In genomic region chr16:67169642-67170167, GRCh38 we compare ENCODE assay signal across 8 cellular contexts. TPM values are rescaled to one million over a fixed set of nuclear protein-coding genes. Genes with fewer than 3 reads are reported as not detected.
DNase-seq lines count a peak whose midpoint lies in the region; ATAC-seq and TF ChIP-seq lines count a peak whose summit lies in the region.

No MANE protein-coding gene starts in this region.

- 6 to 8% methylated on average over 24 of the region's 24 CpGs for WGBS in tibial nerve, 2 donors

- BruUV-seq in PC-9 (replicated peaks; lab: Mats Ljungman, UMichigan), result TSS peak; percentile 82

- H3K27ac Mint-ChIP-seq in activated CD4-positive, alpha-beta T cell treated with anti-CD3 and anti-CD28 coated beads, Interleukin-2, amount 10 ng/mL, durations not matched to agents 24 days and 14 days, result peak overlapping the region; percentile 90
- H3K27ac Mint-ChIP-seq in chondrocyte (ENCODE audit: unreplicated experiment), result peak overlapping the region; percentile 93

- peak overlapping the region; percentile 98 for H3K4me2 ChIP-seq in PC-9

- CTCF ChIA-PET in PC-9 (lab: Charles Lee), result interaction anchor here (0.6 to 1.2 kb wide), 5 partner anchors 9 to 353 kb away, joined by 3 to 7 read pairs (median 4); partner anchors contain the start of gene HSD11B2

- H2AFZ ChIP-seq in PC-9, result peak overlapping the region; percentile 72

- TF ChIP-seq CTCF in PC-9 (conservative IDR thresholded peaks at IDR 0.05) (peak; percentile 74), chondrocyte (IDR thresholded peaks at IDR 0.05) (peak; percentile 83), lower lobe of right lung (IDR thresholded peaks at IDR 0.05) (peak; percentile 63), tibial nerve (IDR thresholded peaks at IDR 0.05) (peak in 4 of 5 experiments; percentile 23 to 44 (median 34))

- H3K27me3 Mint-ChIP-seq in activated CD4-positive, alpha-beta T cell treated with anti-CD3 and anti-CD28 coated beads, Interleukin-2, amount 10 ng/mL, durations not matched to agents 24 days and 14 days, result peaks cover 13% of the 10 kb centered on the region
- peaks cover 5% of the 10 kb centered on the region for H3K27me3 Mint-ChIP-seq in chondrocyte (ENCODE audit: low read depth)

- peak overlapping the region; percentile 86 for H3K4me3 Mint-ChIP-seq in activated CD4-positive, alpha-beta T cell treated with anti-CD3 and anti-CD28 coated beads, Interleukin-2, amount 10 ng/mL, durations not matched to agents 24 days and 14 days
- peak overlapping the region; percentile 78 for H3K4me3 Mint-ChIP-seq in chondrocyte (ENCODE audit: unreplicated experiment)

- DNase-seq in activated CD4-positive, alpha-beta T cell treated with anti-CD3 and anti-CD28 coated beads, Interleukin-2, amount 10 ng/mL, durations not matched to agents 24 days and 14 days, result peak; percentile 86
- no peak for DNase-seq in activated CD4-positive, alpha-beta T cell treated with anti-CD3 and anti-CD28 coated beads, Interleukin-2, amount 50 U/mL, for 1 hour
- no peak for DNase-seq in PC-9
- no peak for DNase-seq in chondrocyte (ENCODE audit: low spot score)
- no peak for DNase-seq in lower lobe of right lung
- peak in 1 of 2 donors; percentile 20 for DNase-seq in tibial nerve (ENCODE audit: low spot score in 2 of 2)
- DNase-seq in stimulated activated CD4-positive, alpha-beta T cell treated with anti-CD3 and anti-CD28 coated beads, Interleukin-1b, Interleukin-23, amount 100 ng/mL, for 48 hours, result no peak

- H3K36me3 ChIP-seq in PC-9 (ENCODE audit: low read depth), result no peaks in the 10 kb centered on the region
- H3K36me3 ChIP-seq in lower lobe of right lung, result peaks cover 7% of the 10 kb centered on the region
- no peaks in the 10 kb centered on the region for H3K36me3 ChIP-seq in tibial nerve

- peaks cover 61% of the 10 kb centered on the region for H3K4me1 Mint-ChIP-seq in activated CD4-positive, alpha-beta T cell treated with anti-CD3 and anti-CD28 coated beads, Interleukin-2, amount 10 ng/mL, durations not matched to agents 24 days and 14 days
- H3K4me1 Mint-ChIP-seq in chondrocyte (ENCODE audit: low read depth), result peaks cover 42% of the 10 kb centered on the region

- peaks cover 53% of the 10 kb centered on the region for H3F3A ChIP-seq in PC-9 (ENCODE audit: insufficient read depth, low read depth)

- H3K79me2 ChIP-seq in PC-9 (ENCODE audit: low read depth), result peaks cover 15% of the 10 kb centered on the region; the same call in 1 of the 2 replicates

- ATAC-seq in lower lobe of right lung (no peak), GM21737 (IDR thresholded peaks at IDR 0.05; ENCODE audit: unreplicated experiment) (no peak)

- H3K36me3 Mint-ChIP-seq in activated CD4-positive, alpha-beta T cell treated with anti-CD3 and anti-CD28 coated beads, Interleukin-2, amount 10 ng/mL, durations not matched to agents 24 days and 14 days (ENCODE audit: low read depth), result peaks cover 23% of the 10 kb centered on the region
- H3K36me3 Mint-ChIP-seq in chondrocyte (ENCODE audit: low read depth), result no peaks in the 10 kb centered on the region

- H3K4me1 ChIP-seq in PC-9 (replicated peaks; ENCODE audit: insufficient read depth), result peaks cover 35% of the 10 kb centered on the region
- peaks cover 64% of the 10 kb centered on the region for H3K4me1 ChIP-seq in lower lobe of right lung
- peaks cover 0 to 65% (median 43%) of the 10 kb centered on the region in 4 donors for H3K4me1 ChIP-seq in tibial nerve

- H3K27ac ChIP-seq in PC-9 (peak overlapping the region; percentile 76), lower lobe of right lung (peak overlapping the region; percentile 91), tibial nerve (peak overlapping the region; percentile 83 to 94 (median 88))

- intact Hi-C loops in activated CD4-positive, alpha-beta T cell treated with anti-CD3 and anti-CD28 coated beads, Interleukin-2, amount 10 ng/mL, durations not matched to agents 24 days and 14 days (cut with micrococcal nuclease), result loop anchor here (1.0 kb wide), 2 partner anchors 8 to 14 kb away; partner anchors contain the start of gene MATCAP1
- intact Hi-C loops in PC-9 (cut with micrococcal nuclease; ENCODE audit: unreplicated experiment) (loop anchor here (5.0 kb wide), 2 partner anchors 78 to 152 kb away; partner anchors contain the start of genes FHOD1 and SLC9A5), lower lobe of right lung (cut with DNase I) (no loop called here)

- POLR2A ChIA-PET in PC-9 (lab: Charles Lee; ENCODE audit: unreplicated experiment), result interaction anchor here (0.5 to 1.4 kb wide), 4 partner anchors 9 to 1538 kb away, joined by 4 to 12 read pairs (median 8); no protein-coding TSS in a partner anchor

- H3K9me2 ChIP-seq in PC-9 (ENCODE audit: insufficient read depth), result no peaks in the 10 kb centered on the region

- no peaks in the 10 kb centered on the region for H3K27me3 ChIP-seq in PC-9 (ENCODE audit: insufficient read depth, low read depth)
- H3K27me3 ChIP-seq in lower lobe of right lung (ENCODE audit: low read depth), result peaks cover 18% of the 10 kb centered on the region
- H3K27me3 ChIP-seq in tibial nerve, result peaks cover 0 to 33% of the 10 kb centered on the region in 2 donors

- H3K4me3 ChIP-seq in PC-9, result peak overlapping the region; percentile 74
- H3K4me3 ChIP-seq in lower lobe of right lung, result peak overlapping the region; percentile 62
- H3K4me3 ChIP-seq in tibial nerve, result peak overlapping the region; percentile 34 to 57 (median 40)

- no peak for TF ChIP-seq POLR2A in tibial nerve (IDR thresholded peaks at IDR 0.05)

- H4K20me1 ChIP-seq in PC-9 (ENCODE audit: insufficient read depth), result no peaks in the 10 kb centered on the region

- no peak for TF ChIP-seq EP300 in tibial nerve (IDR thresholded peaks at IDR 0.05)

- no peaks in the 10 kb centered on the region for H3K9me3 Mint-ChIP-seq in activated CD4-positive, alpha-beta T cell treated with anti-CD3 and anti-CD28 coated beads, Interleukin-2, amount 10 ng/mL, durations not matched to agents 24 days and 14 days
- H3K9me3 Mint-ChIP-seq in chondrocyte (ENCODE audit: low read depth), result no peaks in the 10 kb centered on the region

- H3K9me3 ChIP-seq in PC-9 (ENCODE audit: insufficient read depth, low read depth) (no peaks in the 10 kb centered on the region), lower lobe of right lung (no peaks in the 10 kb centered on the region), tibial nerve (no peaks in the 10 kb centered on the region)

RNA-seq across cellular contexts. Expression of gene NOL3, which starts 0.6 kb away (rescaled TPM):
- total RNA-seq in activated CD4-positive, alpha-beta T cell treated with anti-CD3 and anti-CD28 coated beads, Interleukin-2, amount 10 ng/mL, durations not matched to agents 24 days and 14 days, result 31.0 and 36.7 TPM in 2 replicates
- 68.0 and 76.8 TPM in 2 replicates for total RNA-seq in PC-9 (2021)
- 21.9 to 34.6 TPM (median 31.2 TPM) in 3 replicates for total RNA-seq in chondrocyte
- total RNA-seq in lower lobe of right lung, result 55.6 TPM
- total RNA-seq in tibial nerve, result 10 to 100 TPM; 55.5 to 95.4 (median 76.6) TPM

RNA-seq across cellular contexts. Expression of gene HSF4, which starts 5.2 kb away (rescaled TPM):
- total RNA-seq in activated CD4-positive, alpha-beta T cell treated with anti-CD3 and anti-CD28 coated beads, Interleukin-2, amount 10 ng/mL, durations not matched to agents 24 days and 14 days, result 48.5 and 54.0 TPM in 2 replicates
- total RNA-seq in PC-9 (2021) (96.9 and 100 TPM in 2 replicates), chondrocyte (11.6 to 19.0 TPM (median 15.7 TPM) in 3 replicates), lower lobe of right lung (76.3 TPM), tibial nerve (100 to 1,000 TPM; 103 to 167 (median 153) TPM)

RNA-seq across cellular contexts. Expression of gene FBXL8, which starts 9.9 kb away (rescaled TPM):
- total RNA-seq in activated CD4-positive, alpha-beta T cell treated with anti-CD3 and anti-CD28 coated beads, Interleukin-2, amount 10 ng/mL, durations not matched to agents 24 days and 14 days, result 25.1 and 30.0 TPM in 2 replicates
- 53.2 and 54.4 TPM in 2 replicates for total RNA-seq in PC-9 (2021)
- 14.6 to 17.5 TPM (median 16.0 TPM) in 3 replicates for total RNA-seq in chondrocyte
- 32.9 TPM for total RNA-seq in lower lobe of right lung
- 10 to 100 TPM; 17.7 to 58.5 (median 40.0) TPM for total RNA-seq in tibial nerve

RNA-seq across cellular contexts. Expression of gene TRADD, which starts 10.0 kb away (rescaled TPM):
- 28.9 and 30.1 TPM in 2 replicates for total RNA-seq in activated CD4-positive, alpha-beta T cell treated with anti-CD3 and anti-CD28 coated beads, Interleukin-2, amount 10 ng/mL, durations not matched to agents 24 days and 14 days
- 38.0 and 50.3 TPM in 2 replicates for total RNA-seq in PC-9 (2021)
- total RNA-seq in chondrocyte, result 16.6 to 20.0 TPM (median 19.1 TPM) in 3 replicates
- total RNA-seq in lower lobe of right lung, result 28.4 TPM
- 10 to 100 TPM; 26.0 to 46.5 (median 36.2) TPM for total RNA-seq in tibial nerve

RNA-seq across cellular contexts. Expression of gene MATCAP1, which starts 14.1 kb away (rescaled TPM):
- total RNA-seq in activated CD4-positive, alpha-beta T cell treated with anti-CD3 and anti-CD28 coated beads, Interleukin-2, amount 10 ng/mL, durations not matched to agents 24 days and 14 days, result 51.3 and 55.1 TPM in 2 replicates
- 21.7 and 24.6 TPM in 2 replicates for total RNA-seq in PC-9 (2021)
- total RNA-seq in chondrocyte, result 28.0 to 45.0 TPM (median 29.9 TPM) in 3 replicates
- total RNA-seq in lower lobe of right lung, result 29.0 TPM
- 10 to 100 TPM; 13.6 to 42.9 (median 18.9) TPM for total RNA-seq in tibial nerve
